Comparison of ENCODE assay signal across 8 cellular contexts in the genomic region with DNA sequence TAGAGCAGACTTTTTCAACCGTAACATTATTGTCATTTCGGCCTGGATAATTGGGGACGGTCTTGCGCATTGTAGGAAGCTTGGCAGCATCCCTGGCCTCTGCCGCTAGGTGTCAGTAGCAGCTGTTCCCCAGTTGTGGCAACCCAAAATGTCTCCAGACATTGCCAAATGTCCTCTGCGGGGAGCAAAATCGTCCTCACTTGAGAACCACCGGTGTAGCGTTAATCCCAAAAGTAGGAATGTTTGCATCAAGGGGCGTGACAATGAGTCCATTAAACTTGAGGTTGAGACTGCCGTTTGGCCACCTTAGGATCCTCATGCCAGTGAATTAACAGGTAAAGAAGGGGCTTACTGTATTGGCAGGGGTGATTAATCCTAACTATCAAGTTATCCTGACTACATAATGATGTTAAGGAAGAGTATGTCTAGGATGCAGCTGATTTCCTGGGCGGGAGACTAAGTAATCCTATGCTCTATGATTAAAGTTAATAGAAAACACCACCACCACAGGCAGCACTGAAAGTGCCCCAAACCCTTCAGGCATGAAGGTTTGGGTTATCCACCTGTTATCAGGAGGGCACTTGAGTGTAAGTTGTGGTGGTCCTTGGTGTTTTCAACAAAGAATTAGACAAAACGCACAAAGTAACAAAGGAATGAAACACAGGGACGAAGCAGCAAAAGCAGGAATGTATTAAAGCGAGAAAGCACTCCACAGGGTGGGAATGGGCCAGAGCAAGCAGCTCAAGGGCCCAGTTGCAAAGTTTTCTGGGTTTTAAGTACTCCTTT. TPM values are rescaled to one million over a fixed set of nuclear protein-coding genes. Genes with fewer than 3 reads are reported as not detected.
DNase-seq lines count a peak whose midpoint lies in the region; ATAC-seq and TF ChIP-seq lines count a peak whose summit lies in the region.

No MANE protein-coding gene starts in this region.

- H3K4me3 Mint-ChIP-seq in CD14-positive monocyte (peak overlapping the region; percentile 60 to 85), T-cell (peak overlapping the region; percentile 37 to 59 (median 46))

- POLR2A ChIA-PET in T-cell (lab: Charles Lee), result interaction anchor here (0.6 to 1.1 kb wide), 3 partner anchors 18 to 386 kb away, joined by 3 to 7 read pairs (median 4); partner anchors contain the start of gene SLC20A1 (in 1 of the 2)

- H3K27ac ChIP-seq in left ventricle myocardium inferior (replicated peaks), result no peak overlapping the region

- peaks cover 30% of the 10 kb centered on the region for H3K4me1 Mint-ChIP-seq in CD14-positive monocyte
- H3K4me1 Mint-ChIP-seq in T-cell, result peaks cover 7 to 13% (median 8%) of the 10 kb centered on the region in 3 donors

- H3K27ac Mint-ChIP-seq in CD14-positive monocyte, result peak overlapping the region in 6 of 7 donors; percentile 19 to 75 (median 56)
- peak overlapping the region; percentile 59 to 73 for H3K27ac Mint-ChIP-seq in T-cell

- no peaks in the 10 kb centered on the region for H3K36me3 ChIP-seq in adipocyte (ENCODE audit: control insufficient read depth, insufficient read depth, low read length, severe bottlenecking)
- no peaks in the 10 kb centered on the region for H3K36me3 ChIP-seq in left ventricle myocardium inferior

- H3K4me3 ChIP-seq in adipocyte (ENCODE audit: low read length) (peak overlapping the region; percentile 40), left ventricle myocardium inferior (peak overlapping the region; percentile 29), retinal pigment epithelial cell (ENCODE audit: low read length) (peak overlapping the region; percentile 19)

- H3K9me3 Mint-ChIP-seq in CD14-positive monocyte, result peaks cover 5 to 10% (median 8%) of the 10 kb centered on the region in 7 donors
- peaks cover 0 to 4% (median 0%) of the 10 kb centered on the region in 3 donors for H3K9me3 Mint-ChIP-seq in T-cell

- H3K27me3 ChIP-seq in adipocyte (replicated peaks; ENCODE audit: control insufficient read depth, insufficient read depth, low read length), result no peaks in the 10 kb centered on the region
- no peaks in the 10 kb centered on the region for H3K27me3 ChIP-seq in left ventricle myocardium inferior (ENCODE audit: low read depth)

- DNase-seq in CD14-positive monocyte (ENCODE audit: low spot score) (peak; percentile 77), NAMALWA (ENCODE audit: low spot score) (peak; percentile 87), T-cell (peak; percentile 63 to 86 (median 78)), adipocyte (ENCODE audit: low read depth) (peak; percentile 91), left ventricle myocardium inferior (peak; percentile 81), retinal pigment epithelial cell (ENCODE audit: low read depth) (no peak)

- intact Hi-C loops in CD14-positive monocyte (cut with micrococcal nuclease), result loop anchor here (5.0 to 10.0 kb wide), 3 partner anchors 175 to 283 kb away; partner anchors contain the start of genes RGPD8 (in 2 of the 2), POLR1B (in 1 of the 2) and TMEM87B (in 1 of the 2)
- intact Hi-C loops in left ventricle myocardium inferior (cut with micrococcal nuclease), result no loop called here

- peak; percentile 90 for TF ChIP-seq CTCF in CD14-positive monocyte (IDR thresholded peaks at IDR 0.05)
- TF ChIP-seq CTCF in left ventricle myocardium inferior (IDR thresholded peaks at IDR 0.05; ENCODE audit: borderline replicate concordance), result peak; percentile 97
- TF ChIP-seq CTCF in retinal pigment epithelial cell (conservative IDR thresholded peaks at IDR 0.05; ENCODE audit: low read depth, low read length), result peak; percentile 99

- H3K27me3 Mint-ChIP-seq in CD14-positive monocyte (ENCODE audit: low read depth in 3 of 3) (peaks cover 2 to 3% (median 2%) of the 10 kb centered on the region in 3 donors), T-cell (peaks cover 0 to 5% of the 10 kb centered on the region in 2 donors)

- peak overlapping the region; percentile 52 for H3K9ac ChIP-seq in adipocyte (ENCODE audit: low read length)

- ATAC-seq in GM21529 (IDR thresholded peaks at IDR 0.05; ENCODE audit: unreplicated experiment) (peak; percentile 49), T-cell (replicated peaks in 1 of 4) (peak; percentile 43 to 54 (median 44)), GM21528 (IDR thresholded peaks at IDR 0.05; ENCODE audit: low FRiP score, unreplicated experiment) (no peak)

- H3K4me1 ChIP-seq in adipocyte (ENCODE audit: control insufficient read depth, insufficient read depth, low read length), result peaks cover 2% of the 10 kb centered on the region
- H3K4me1 ChIP-seq in left ventricle myocardium inferior, result peaks cover 7% of the 10 kb centered on the region

- peaks cover 7% of the 10 kb centered on the region for H3K9me3 ChIP-seq in adipocyte (ENCODE audit: control insufficient read depth, low read length)
- no peaks in the 10 kb centered on the region for H3K9me3 ChIP-seq in left ventricle myocardium inferior (replicated peaks)

- no peaks in the 10 kb centered on the region for H3K36me3 Mint-ChIP-seq in CD14-positive monocyte
- no peaks in the 10 kb centered on the region for H3K36me3 Mint-ChIP-seq in T-cell

- CTCF ChIA-PET in T-cell (lab: Charles Lee), result interaction anchor here (0.6 to 2.0 kb wide), 18 partner anchors 9 to 921 kb away, joined by 3 to 9 read pairs (median 4); partner anchors contain the start of gene RGPD8 (in 2 of the 2)

RNA-seq across cellular contexts. Expression of gene ZC3H8, which starts 4.9 kb away (rescaled TPM):
- 1 to 10 TPM; 2.3 TPM for polyA plus RNA-seq in CD14-positive monocyte
- 10 to 100 TPM; 16.1 to 29.9 (median 22.1) TPM for total RNA-seq in T-cell
- total RNA-seq in left ventricle myocardium inferior, result 15.2 TPM

RNA-seq across cellular contexts. Expression of gene ZC3H6, which starts 15.7 kb away (rescaled TPM):
- polyA plus RNA-seq in CD14-positive monocyte, result 1 to 10 TPM; 2.4 to 2.5 TPM
- total RNA-seq in T-cell (10 to 100 TPM; 19.6 to 29.9 (median 25.9) TPM), left ventricle myocardium inferior (23.5 TPM)
